In the genomic region with DNA sequence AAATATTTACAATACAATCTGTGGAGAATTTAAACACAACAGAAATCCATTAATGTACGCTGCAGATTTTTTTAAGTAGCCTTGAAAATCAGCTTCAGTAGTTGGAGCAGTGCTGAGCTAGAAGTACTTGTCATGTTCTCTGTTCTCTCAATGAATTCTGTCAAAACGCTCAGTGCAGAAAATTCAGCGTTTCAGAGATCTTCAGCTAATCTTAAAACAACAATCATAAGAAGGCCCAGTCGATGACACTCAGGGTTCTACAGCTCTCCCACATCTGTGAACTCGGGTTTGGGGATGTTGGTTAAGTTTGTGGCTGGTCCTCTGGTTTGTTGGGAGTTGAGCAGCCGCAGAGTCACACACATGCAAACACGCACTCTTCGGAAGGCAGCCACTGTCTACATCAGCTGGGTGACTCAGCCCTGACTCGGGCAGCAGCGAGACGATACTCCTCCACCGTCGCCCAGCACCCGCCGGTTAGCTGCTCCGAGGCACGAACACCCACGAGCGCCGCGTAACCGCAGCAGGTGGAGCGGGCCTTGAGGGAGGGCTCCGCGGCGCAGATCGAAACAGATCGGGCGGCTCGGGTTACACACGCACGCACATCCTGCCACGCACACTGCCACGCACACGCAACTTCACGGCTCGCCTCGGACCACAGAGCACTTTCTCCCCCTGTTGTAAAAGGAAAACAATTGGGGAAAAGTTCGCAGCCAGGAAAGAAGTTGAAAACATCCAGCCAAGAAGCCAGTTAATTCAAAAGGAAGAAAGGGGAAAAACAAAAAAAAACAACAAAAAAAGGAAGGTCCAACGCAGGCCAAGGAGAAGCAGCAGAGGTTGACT, we compare ENCODE assay signal across 8 cellular contexts.
DNase-seq lines count a peak whose midpoint lies in the region; ATAC-seq and TF ChIP-seq lines count a peak whose summit lies in the region.

No MANE protein-coding gene starts in this region.

- intact Hi-C loops in lower leg skin (cut with DNase I; ENCODE audit: low total_unique reads), result no loop called here

- POLR2A ChIA-PET in activated CD4-positive, alpha-beta T cell treated with anti-CD3 and anti-CD28 coated beads, Interleukin-2, amount 10 ng/mL, durations not matched to agents 7 days and 5 days (lab: Charles Lee), result interaction anchor here (0.6 to 3.0 kb wide), 6 partner anchors 87 to 428 kb away, joined by 3 to 11 read pairs (median 5); no protein-coding TSS in a partner anchor

- peak overlapping the region; percentile 33 for H3K4me3 ChIP-seq in lower leg skin (ENCODE audit: low read depth, poor library complexity, severe bottlenecking)

- peaks cover 57% of the 10 kb centered on the region for H3K4me1 Mint-ChIP-seq in activated CD4-positive, alpha-beta T cell treated with anti-CD3 and anti-CD28 coated beads, Interleukin-2, amount 10 ng/mL, durations not matched to agents 7 days and 5 days

- ATAC-seq in HG02571 (IDR thresholded peaks at IDR 0.05; ENCODE audit: unreplicated experiment), result peak; percentile 30

- peak; percentile 98 for DNase-seq in Daoy (ENCODE audit: low read depth)
- peak; percentile 14 for DNase-seq in NCI-H2171 (lab: John Stamatoyannopoulos, UW)
- peak; percentile 87 for DNase-seq in activated CD4-positive, alpha-beta T cell treated with anti-CD3 and anti-CD28 coated beads, Interleukin-2, amount 10 ng/mL, durations not matched to agents 7 days and 5 days
- peak; percentile 89 for DNase-seq in dermis blood vessel endothelial cell
- DNase-seq in lower leg skin (ENCODE audit: low spot score in 2 of 2), result peak; percentile 74 to 95
- peak; percentile 77 to 89 for DNase-seq in stimulated activated CD4-positive, alpha-beta T cell treated with anti-CD3 and anti-CD28 coated beads, Interleukin-4, amount 100 ng/mL, for 48 hours (ENCODE audit: low read depth in 2 of 2)
- DNase-seq in G401 (ENCODE audit: low spot score), result no peak

- peaks cover 28% of the 10 kb centered on the region for H3K36me3 Mint-ChIP-seq in activated CD4-positive, alpha-beta T cell treated with anti-CD3 and anti-CD28 coated beads, Interleukin-2, amount 10 ng/mL, durations not matched to agents 7 days and 5 days (ENCODE audit: low read depth)

- in situ Hi-C loops in G401 (cut with HindIII; ENCODE audit: low sequenced_read_pairs), result no loop called here

- no peaks in the 10 kb centered on the region for H3K9me3 Mint-ChIP-seq in activated CD4-positive, alpha-beta T cell treated with anti-CD3 and anti-CD28 coated beads, Interleukin-2, amount 10 ng/mL, durations not matched to agents 7 days and 5 days

- H3K27ac Mint-ChIP-seq in activated CD4-positive, alpha-beta T cell treated with anti-CD3 and anti-CD28 coated beads, Interleukin-2, amount 10 ng/mL, durations not matched to agents 7 days and 5 days, result peak overlapping the region; percentile 98

- no peaks in the 10 kb centered on the region for H3K27me3 Mint-ChIP-seq in activated CD4-positive, alpha-beta T cell treated with anti-CD3 and anti-CD28 coated beads, Interleukin-2, amount 10 ng/mL, durations not matched to agents 7 days and 5 days

- CTCF ChIA-PET in activated CD4-positive, alpha-beta T cell treated with anti-CD3 and anti-CD28 coated beads, Interleukin-2, amount 10 ng/mL, durations not matched to agents 7 days and 5 days (lab: Charles Lee), result interaction anchor here (0.6 to 3.2 kb wide), 17 partner anchors 8 to 513 kb away, joined by 3 to 27 read pairs (median 3); no protein-coding TSS in a partner anchor

- no peak for TF ChIP-seq CTCF in lower leg skin (IDR thresholded peaks at IDR 0.05)

- TF ChIP-seq POLR2A in lower leg skin (IDR thresholded peaks at IDR 0.05), result no peak

- peak overlapping the region; percentile 89 for H3K4me3 Mint-ChIP-seq in activated CD4-positive, alpha-beta T cell treated with anti-CD3 and anti-CD28 coated beads, Interleukin-2, amount 10 ng/mL, durations not matched to agents 7 days and 5 days

- 1% methylated on average over 35 to 40 of the region's 40 CpGs for WGBS in lower leg skin, 2 donors
